In the genomic region with DNA sequence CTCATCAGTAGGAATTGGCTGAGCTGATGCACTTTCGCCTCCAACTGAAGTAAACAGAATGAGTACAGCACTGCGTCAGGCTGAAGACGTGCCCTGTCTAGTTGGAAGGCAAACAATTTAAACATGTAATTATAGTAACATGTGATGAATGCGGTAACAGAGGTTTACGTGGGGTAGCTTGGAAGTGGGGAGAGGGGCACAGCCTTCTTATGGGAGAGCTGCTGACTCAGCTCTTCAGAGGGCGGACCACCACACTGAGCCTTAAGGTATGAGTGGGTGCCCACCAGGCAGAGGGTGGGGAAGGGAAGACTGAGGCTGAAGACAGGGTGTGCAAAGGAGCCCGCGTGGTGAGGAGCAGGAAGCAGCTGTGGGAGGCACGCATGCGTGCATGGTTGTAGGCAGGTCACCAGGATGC, we compare ENCODE assay signal across 17 cellular contexts. TPM values are rescaled to one million over a fixed set of nuclear protein-coding genes. Genes with fewer than 3 reads are reported as not detected.
A peak's percentile ranks its signal among the peaks of the same experiment; 100 is the strongest.
DNase-seq lines count a peak whose midpoint lies in the region; ATAC-seq and TF ChIP-seq lines count a peak whose summit lies in the region.
"Had no signal": no experiment of that assay in that cellular context is flagged by ENCODE, and none has a peak within 500 bp of the region (broad histone marks: within the 10 kb centered on the region; RNA-seq: fewer than 3 reads in every experiment).

No MANE protein-coding gene starts in this region.

- in situ Hi-C loops in IMR-90 (cut with MboI; ENCODE audit: low sequenced_read_pairs) (no loop called here), ACHN (cut with HindIII; ENCODE audit: low pct_ligation_motif_present, low pct_unique_long_range_greater_than_20kb, low sequenced_read_pairs) (no loop called here)

- H4K91ac ChIP-seq in IMR-90 (ENCODE audit: insufficient read depth, low read depth, low read length), result no peak overlapping the region

- no peaks in the 10 kb centered on the region; the same call in 1 of the 2 replicates for H3K9me1 ChIP-seq in IMR-90 (ENCODE audit: insufficient read depth, low read length)

- ATAC-seq in IMR-90 (ENCODE audit: low read depth) (peak; percentile 65), HG03378 (IDR thresholded peaks at IDR 0.05; ENCODE audit: unreplicated experiment) (no peak)
- ATAC-seq: psoas muscle had no signal

- TF ChIP-seq POLR2A in IMR-90 (IDR thresholded peaks at IDR 0.05; ENCODE audit: low read depth, low read length), result no peak

- H3K79me1 ChIP-seq in IMR-90 (ENCODE audit: low read depth in 1 of 2, low read length in 2 of 2), result no peaks in the 10 kb centered on the region

- H3K27ac ChIP-seq in IMR-90 (ENCODE audit: insufficient read depth, low read length), result no peak overlapping the region
- no peak overlapping the region for H3K27ac ChIP-seq in CD4-positive, alpha-beta memory T cell (ENCODE audit: low read depth, low read length)
- H3K27ac ChIP-seq: esophagus muscularis mucosa, hepatocyte, psoas muscle had no signal

- H3K4me1 Mint-ChIP-seq in progenitor cell of endocrine pancreas (ENCODE audit: low read depth), result peaks cover 4% of the 10 kb centered on the region
- peaks cover 0 to under 1% (median 0%) of the 10 kb centered on the region in 4 donors for H3K4me1 Mint-ChIP-seq in CD4-positive, alpha-beta memory T cell
- H3K4me1 Mint-ChIP-seq: CD4-positive, CD25-positive, alpha-beta regulatory T cell had no signal

- TF ChIP-seq RAD21 in IMR-90 (IDR thresholded peaks at IDR 0.05; ENCODE audit: low read length), result no peak

- no peak overlapping the region for H2BK20ac ChIP-seq in IMR-90 (ENCODE audit: low read depth, low read length)

- H2BK15ac ChIP-seq in IMR-90 (ENCODE audit: low read depth, low read length), result no peak overlapping the region

- no peaks in the 10 kb centered on the region for H3K9me3 ChIP-seq in IMR-90 (ENCODE audit: control insufficient read depth, insufficient read depth, low read length)
- H3K9me3 ChIP-seq in CD4-positive, alpha-beta memory T cell (ENCODE audit: control insufficient read depth in 1 of 2, low read length in 2 of 2), result no peaks in the 10 kb centered on the region
- H3K9me3 ChIP-seq: esophagus muscularis mucosa, psoas muscle had no signal

- H3K36me3 Mint-ChIP-seq in progenitor cell of endocrine pancreas (ENCODE audit: insufficient read depth), result no peaks in the 10 kb centered on the region
- H3K36me3 Mint-ChIP-seq in CD4-positive, alpha-beta memory T cell, result no peaks in the 10 kb centered on the region

- H2BK120ac ChIP-seq in IMR-90 (ENCODE audit: low read depth, low read length), result no peak overlapping the region

- no peak overlapping the region for H4K5ac ChIP-seq in IMR-90 (ENCODE audit: low read depth, low read length)

- peak overlapping the region; percentile 78 for H3K27ac Mint-ChIP-seq in progenitor cell of endocrine pancreas
- H3K27ac Mint-ChIP-seq in CD4-positive, alpha-beta memory T cell, result no peak overlapping the region
- H3K27ac Mint-ChIP-seq: T-helper 1 cell treated with Interleukin-12 subunit alpha and Interleukin-12 subunit beta and Interleukin-4 antibody, amounts not matched to agents 30 μg/mL and 1 μg/mL, for 36 hours had no signal

- H3K23ac ChIP-seq in IMR-90 (ENCODE audit: low read depth, low read length), result no peak overlapping the region

- no peak overlapping the region for H3K18ac ChIP-seq in IMR-90 (ENCODE audit: low read depth, low read length)

- TF ChIP-seq CTCF in IMR-90 (conservative IDR thresholded peaks at IDR 0.05; ENCODE audit: low read depth, low read length) (no peak), fibroblast of mammary gland (conservative IDR thresholded peaks at IDR 0.05; ENCODE audit: control insufficient read depth, insufficient read depth, low read depth, low read length) (no peak), progenitor cell of endocrine pancreas (IDR thresholded peaks at IDR 0.05; ENCODE audit: unreplicated experiment) (no peak)

- H2AK9ac ChIP-seq in IMR-90 (replicated peaks; ENCODE audit: low read depth, low read length, poor library complexity), result no peak overlapping the region

- H3K9ac ChIP-seq in IMR-90 (ENCODE audit: low read depth, low read length), result no peak overlapping the region

- POLR2A ChIA-PET in IMR-90 (lab: Charles Lee; ENCODE audit: unreplicated experiment), result no interaction called here
- POLR2A ChIA-PET in CD4-positive, alpha-beta memory T cell (lab: Charles Lee; ENCODE audit: partially characterized antibody), result no interaction called here

- WGBS in IMR-90 (ENCODE audit: extremely low coverage in 2 of 2, insufficient read length in 1 of 2), 2 experiments, result no CpG with 5 or more reads among the region's 10 CpGs

- H4K20me1 ChIP-seq in IMR-90 (ENCODE audit: insufficient read depth, low read length), result no peaks in the 10 kb centered on the region

- intact Hi-C loops in IMR-90 (cut with micrococcal nuclease), result no loop called here
- intact Hi-C loops in CD4-positive, alpha-beta memory T cell (cut with micrococcal nuclease), result no loop called here

- H3K27me3 Mint-ChIP-seq in progenitor cell of endocrine pancreas, result peaks cover 7% of the 10 kb centered on the region
- H3K27me3 Mint-ChIP-seq in CD4-positive, alpha-beta memory T cell, result peaks cover 14% of the 10 kb centered on the region in 2 donors

- no peaks in the 10 kb centered on the region for H3K9me3 Mint-ChIP-seq in progenitor cell of endocrine pancreas (ENCODE audit: low read depth)
- H3K9me3 Mint-ChIP-seq in CD4-positive, alpha-beta memory T cell, result peaks cover 0 to 2% (median 0%) of the 10 kb centered on the region in 8 donors
- H3K9me3 Mint-ChIP-seq: T-helper 1 cell treated with Interleukin-12 subunit alpha and Interleukin-12 subunit beta and Interleukin-4 antibody, amounts not matched to agents 30 μg/mL and 1 μg/mL, for 36 hours had no signal

- DNase-seq in IMR-90 (peak; percentile 51), NCI-H2227 treated with DMSO at 0.1 percent for 48 hours (lab: John Stamatoyannopoulos, UW) (peak; percentile 41), fibroblast of mammary gland (ENCODE audit: low read depth) (peak; percentile 30), progenitor cell of endocrine pancreas (ENCODE audit: low spot score, unreplicated experiment) (no peak), ACHN (no peak), T1000 (lab: John Stamatoyannopoulos, UW) (no peak)
- no peak for DNase-seq in CD4-positive, alpha-beta memory T cell
- DNase-seq: CD4-positive, CD25-positive, alpha-beta regulatory T cell; cortex of kidney; DMS79 treated with DMSO at 0.1 percent for 48 hours; NCI-H2171 treated with DMSO at 0.1 percent for 48 hours; psoas muscle had no signal

- H3K56ac ChIP-seq in IMR-90 (ENCODE audit: extremely low read depth, insufficient read depth, low read length), result no peak overlapping the region

- CTCF ChIA-PET in IMR-90 (lab: Yijun Ruan, JAX), result no interaction called here
- CTCF ChIA-PET in CD4-positive, alpha-beta memory T cell (lab: Charles Lee; ENCODE audit: partially characterized antibody), result no interaction called here

- no peak overlapping the region for H2AFZ ChIP-seq in IMR-90 (replicated peaks; ENCODE audit: low read length, poor library complexity)
- H2AFZ ChIP-seq: hepatocyte had no signal

- H3K4ac ChIP-seq in IMR-90 (ENCODE audit: low read depth, low read length), result no peak overlapping the region

- H3K36me3 ChIP-seq in IMR-90 (ENCODE audit: control insufficient read depth, insufficient read depth, low read length), result no peaks in the 10 kb centered on the region
- no peaks in the 10 kb centered on the region for H3K36me3 ChIP-seq in CD4-positive, alpha-beta memory T cell (ENCODE audit: insufficient read depth, low read length)
- H3K36me3 ChIP-seq: esophagus muscularis mucosa had no signal

- H3K27me3 ChIP-seq in IMR-90 (ENCODE audit: control insufficient read depth, insufficient read depth, low read length), result peaks cover 21% of the 10 kb centered on the region
- H3K27me3 ChIP-seq in CD4-positive, alpha-beta memory T cell (ENCODE audit: insufficient read depth, low read length), result peaks cover 6% of the 10 kb centered on the region
- H3K27me3 ChIP-seq: hepatocyte had no signal

- H4K8ac ChIP-seq in IMR-90 (ENCODE audit: low read depth in 2 of 2, low read length in 2 of 2), result no peak overlapping the region

- H3K14ac ChIP-seq in IMR-90 (replicated peaks; ENCODE audit: low read depth, low read length), result no peak overlapping the region

- H3K4me1 ChIP-seq in IMR-90 (ENCODE audit: control insufficient read depth, insufficient read depth, low read length), result peaks cover 2% of the 10 kb centered on the region
- no peaks in the 10 kb centered on the region for H3K4me1 ChIP-seq in CD4-positive, alpha-beta memory T cell (ENCODE audit: insufficient read depth, low read length)
- H3K4me1 ChIP-seq: esophagus muscularis mucosa, psoas muscle had no signal

- dilution Hi-C loops in IMR-90 (cut with HindIII; ENCODE audit: low sequenced_read_pairs, unreplicated experiment), result no loop called here

- H3K4me3 Mint-ChIP-seq in progenitor cell of endocrine pancreas (ENCODE audit: low read depth), result no peak overlapping the region
- no peak overlapping the region for H3K4me3 Mint-ChIP-seq in CD4-positive, alpha-beta memory T cell
- H3K4me3 Mint-ChIP-seq: CD4-positive, CD25-positive, alpha-beta regulatory T cell; T-helper 1 cell treated with Interleukin-12 subunit alpha and Interleukin-12 subunit beta and Interleukin-4 antibody, amounts not matched to agents 30 μg/mL and 1 μg/mL, for 36 hours had no signal

- BruUV-seq in IMR-90 (replicated peaks; lab: Mats Ljungman, UMichigan), result no TSS peak

- H2BK5ac ChIP-seq in IMR-90 (ENCODE audit: low read depth, low read length, poor library complexity, severe bottlenecking), result no peak overlapping the region

- H2AK5ac ChIP-seq in IMR-90 (ENCODE audit: low read depth, low read length), result no peak overlapping the region

- no peak overlapping the region for H3K4me3 ChIP-seq in IMR-90 (ENCODE audit: insufficient read depth, low read depth, low read length)
- no peak overlapping the region for H3K4me3 ChIP-seq in fibroblast of mammary gland (ENCODE audit: control insufficient read depth, low read depth, low read length)
- H3K4me3 ChIP-seq in CD4-positive, alpha-beta memory T cell (ENCODE audit: low read length in 2 of 2), result no peak overlapping the region
- H3K4me3 ChIP-seq: esophagus muscularis mucosa, hepatocyte, psoas muscle had no signal

- peak overlapping the region; percentile 13; the same call in 1 of the 2 replicates for H3K4me2 ChIP-seq in IMR-90 (ENCODE audit: low read depth, low read length)
- H3K4me2 ChIP-seq: hepatocyte had no signal

RNA-seq across cellular contexts. Expression of a gene that starts 6.2 kb away (rescaled TPM):
- total RNA-seq in IMR-90 (2012; rRNA removed) (34.4 and 39.8 TPM in 2 replicates), progenitor cell of endocrine pancreas (7.0 and 7.3 TPM in 2 replicates)
- 29.1 and 31.8 TPM in 2 replicates for polyA plus RNA-seq in IMR-90 (2012; rRNA removed)
- 14.9 and 29.2 TPM in 2 replicates for polyA plus RNA-seq in IMR-90 (2012; cell fraction: cytosol; rRNA removed)
- 16.5 and 17.6 TPM in 2 replicates for polyA plus RNA-seq in IMR-90 (2012; cell fraction: nucleus; rRNA removed; ENCODE audit: low replicate concordance)
- 1 to 10 TPM; 4.0 to 4.4 TPM for total RNA-seq in CD4-positive, alpha-beta memory T cell
- 1 to 10 TPM; 2.3 to 4.3 TPM for polyA plus RNA-seq in CD4-positive, alpha-beta memory T cell

RNA-seq across cellular contexts. Expression of a gene that starts 10.4 kb away (rescaled TPM):
- total RNA-seq in IMR-90 (2012; rRNA removed), result under 0.01 TPM in 2 replicates
- polyA plus RNA-seq in IMR-90 (2012; rRNA removed), result 0.07 and 0.09 TPM in 2 replicates
- polyA plus RNA-seq in IMR-90 (2012; cell fraction: cytosol; rRNA removed), result 0.03 and 0.08 TPM in 2 replicates
- polyA plus RNA-seq in IMR-90 (2012; cell fraction: nucleus; rRNA removed; ENCODE audit: low replicate concordance), result 0.13 and 0.24 TPM in 2 replicates
- total RNA-seq in progenitor cell of endocrine pancreas, result 0.50 and 0.73 TPM in 2 replicates
- total RNA-seq in CD4-positive, alpha-beta memory T cell, result under 1 TPM; 0.53 to 0.61 TPM
- polyA plus RNA-seq in CD4-positive, alpha-beta memory T cell, result under 1 TPM; 0.16 to 0.36 TPM
- total RNA-seq: myocyte had no signal

Comparison
In these comparisons a context has a peak if more than half of its experiments do, and no peak if none do; other contexts are left out.
1. DNase-seq: peak in IMR-90 (single experiment), NCI-H2227 treated with DMSO at 0.1 percent for 48 hours (single experiment) and fibroblast of mammary gland (single experiment); none in progenitor cell of endocrine pancreas (single experiment), ACHN (single experiment), T1000 (single experiment) and CD4-positive, alpha-beta memory T cell (0 of 5).